In genomic region chr13:98853791-98854191, GRCh38 we compare ENCODE assay signal across 8 cellular contexts.
DNase-seq lines count a peak whose midpoint lies in the region; ATAC-seq, FAIRE-seq and TF ChIP-seq lines count a peak whose summit lies in the region.

No MANE protein-coding gene starts in this region.

- H3K4me3 ChIP-seq in AG09309 (ENCODE audit: control insufficient read depth, low read depth, low read length), result no peak overlapping the region

- ATAC-seq in GM19395 (IDR thresholded peaks at IDR 0.05; ENCODE audit: unreplicated experiment) (peak; percentile 100), HG03354 (IDR thresholded peaks at IDR 0.05; ENCODE audit: poor library complexity, severe bottlenecking, unreplicated experiment) (peak; percentile 99)

- DNase-seq in AG09309 (ENCODE audit: low read depth), result peak; percentile 68
- peak; percentile 38 for DNase-seq in amniotic stem cell (lab: John Stamatoyannopoulos, UW)
- DNase-seq in stimulated activated CD8-positive, alpha-beta memory T cell treated with anti-CD3 and anti-CD28 coated beads, Interleukin-7, amount 100 ng/mL, for 24 hours (ENCODE audit: low read depth), result peak; percentile 26
- DNase-seq in NCI-H82 (lab: John Stamatoyannopoulos, UW), result no peak
- DNase-seq in hypothalamus (lab: John Stamatoyannopoulos, UW), result no peak
- DNase-seq in urothelium cell line (ENCODE audit: low spot score), result no peak

- TF ChIP-seq CTCF in AG09309 (IDR thresholded peaks at IDR 0.05; ENCODE audit: control insufficient read depth, insufficient read depth, low read depth, low read length, missing control alignments), result no peak

- no peak for FAIRE-seq in urothelium cell line (lab: Jason Lieb, UNC)

Comparison
In these comparisons a context has a peak if more than half of its experiments do, and no peak if none do; other contexts are left out.
1. DNase-seq: peak in AG09309 (single experiment), amniotic stem cell (single experiment) and stimulated activated CD8-positive, alpha-beta memory T cell treated with anti-CD3 and anti-CD28 coated beads, Interleukin-7, amount 100 ng/mL, for 24 hours (single experiment); none in NCI-H82 (single experiment), hypothalamus (0 of 51) and urothelium cell line (single experiment).